ENCODE assay signal across 30 cellular contexts in the genomic region with DNA sequence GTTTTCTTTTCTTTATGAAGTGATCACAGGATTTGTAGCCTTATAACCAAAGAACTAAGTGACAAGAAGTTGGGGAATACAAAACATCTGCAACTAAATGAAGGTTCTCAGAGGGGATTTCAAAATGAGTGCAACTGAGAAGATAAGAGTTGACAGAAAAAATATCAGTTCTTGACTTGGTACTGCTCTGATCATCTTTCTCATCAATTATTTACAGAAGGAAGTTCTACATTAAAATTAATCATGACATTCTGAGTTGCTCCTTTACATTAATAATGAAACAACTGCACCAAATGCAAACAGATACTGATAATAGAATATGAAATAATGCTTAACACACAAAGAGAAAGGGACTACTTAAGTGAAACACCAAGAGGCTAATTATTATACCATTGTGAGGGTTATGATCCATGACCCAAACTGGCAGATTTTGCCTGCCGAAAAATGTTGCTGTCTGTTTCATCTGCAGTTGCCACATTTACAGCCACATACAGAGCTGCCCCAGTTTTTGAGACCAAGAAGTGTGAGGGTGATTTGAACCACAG.
DNase-seq lines count a peak whose midpoint lies in the region; ATAC-seq lines count a peak whose summit lies in the region.
"Had no signal": no experiment of that assay in that cellular context is flagged by ENCODE, and none has a peak within 500 bp of the region (broad histone marks: within the 10 kb centered on the region; RNA-seq: fewer than 3 reads in every experiment).

No MANE protein-coding gene starts in this region.

- intact Hi-C loops in activated naive CD4-positive, alpha-beta T cell treated with anti-CD3 and anti-CD28 coated beads for 36 hours (cut with micrococcal nuclease): no loop called here

- H3K4me1 Mint-ChIP-seq in activated naive CD4-positive, alpha-beta T cell treated with anti-CD3 and anti-CD28 coated beads for 36 hours (ENCODE audit: low read depth): no peaks in the 10 kb centered on the region
- H3K4me1 Mint-ChIP-seq: activated naive CD4-positive, alpha-beta T cell treated with anti-CD3 and anti-CD28 coated beads, Interleukin-2, amount 50 U/mL, for 24 hours; activated T-helper 17 cell treated with anti-CD3 and anti-CD28 coated beads, Interleukin-2, amount 50 U/mL, for 72 hours; GM23338 had no signal

- no peak overlapping the region for H3K4me2 ChIP-seq in Karpas-422 (ENCODE audit: low read depth, low read length, poor library complexity, severe bottlenecking)
- H3K4me2 ChIP-seq: GM23338 had no signal

- peak; percentile 86 for ATAC-seq in GM18861 (IDR thresholded peaks at IDR 0.05; ENCODE audit: unreplicated experiment)
- peak; percentile 45 for ATAC-seq in GM19463 (IDR thresholded peaks at IDR 0.05; ENCODE audit: unreplicated experiment)
- ATAC-seq in HG03064 (IDR thresholded peaks at IDR 0.05; ENCODE audit: low read depth, unreplicated experiment): peak; percentile 63
- ATAC-seq: activated CD4-positive, CD25-positive, alpha-beta regulatory T cell treated with anti-CD3 and anti-CD28 coated beads, Interleukin-2, amount 50 U/mL, for 24 hours; activated T-helper 17 cell treated with anti-CD3 and anti-CD28 coated beads, Interleukin-2, amount 50 U/mL, for 72 hours; GM23338; right lobe of liver; stimulated activated naive B cell treated with anti-CD40 and anti-IgM and Interleukin-4, amounts not matched to agents 10 μg/mL and 1 μg/mL and 100 μg/mL, for 72 hours had no signal

- H3K9me3 ChIP-seq in Karpas-422 (ENCODE audit: low read length): no peaks in the 10 kb centered on the region
- H3K9me3 ChIP-seq: breast epithelium, left ventricle myocardium inferior, right lobe of liver had no signal

- H3K27ac Mint-ChIP-seq in activated naive CD4-positive, alpha-beta T cell treated with anti-CD3 and anti-CD28 coated beads for 36 hours: no peak overlapping the region
- H3K27ac Mint-ChIP-seq: activated naive CD4-positive, alpha-beta T cell treated with anti-CD3 and anti-CD28 coated beads, Interleukin-2, amount 50 U/mL, for 24 hours; activated T-helper 17 cell treated with anti-CD3 and anti-CD28 coated beads, Interleukin-2, amount 50 U/mL, for 72 hours; GM23338; progenitor cell of endocrine pancreas; stimulated activated naive B cell treated with anti-CD40 and anti-IgM and Interleukin-4, amounts not matched to agents 10 μg/mL and 1 μg/mL and 100 μg/mL, for 72 hours had no signal

- DNase-seq in Karpas-422 (no peak), KBM-7 (no peak)
- no peak for DNase-seq in activated naive CD4-positive, alpha-beta T cell treated with anti-CD3 and anti-CD28 coated beads for 36 hours
- no peak for DNase-seq in stimulated activated CD8-positive, alpha-beta memory T cell treated with anti-CD3 and anti-CD28 coated beads, Interleukin-4, amount 100 ng/mL, for 48 hours
- DNase-seq in activated T-cell treated with anti-CD3 and anti-CD28 coated beads, Interleukin-2, amount 50 U/mL, for 1 hour: no peak
- DNase-seq: ACHN; activated CD4-positive, alpha-beta T cell treated with anti-CD3 and anti-CD28 coated beads, Interleukin-2, amount 50 U/mL, for 48 hours; activated CD8-positive, alpha-beta memory T cell treated with anti-CD3 and anti-CD28 coated beads, Interleukin-2, amount 50 U/mL, for 4 hours; amygdala; left ventricle myocardium inferior; NCI-H1092 treated with DMSO at 0.1 percent for 48 hours; NCI-H2029 treated with DMSO at 0.1 percent for 48 hours; NCI-H2227 treated with DMSO at 0.1 percent for 48 hours; NCI-H774; right lobe of liver; stimulated activated CD4-positive, alpha-beta T cell treated with anti-CD3 and anti-CD28 coated beads, Interleukin-12 subunit alpha, Interleukin-12 subunit beta, amount 100 ng/mL, for 4 hours; stimulated activated CD4-positive, alpha-beta T cell treated with anti-CD3 and anti-CD28 coated beads, Interleukin-4, amount 100 ng/mL, for 1 hour; stimulated activated naive B cell treated with anti-CD40 and anti-IgM and Interleukin-4, amounts not matched to agents 10 μg/mL and 1 μg/mL and 100 μg/mL, for 72 hours had no signal

- no peaks in the 10 kb centered on the region for H3K27me3 Mint-ChIP-seq in activated naive CD4-positive, alpha-beta T cell treated with anti-CD3 and anti-CD28 coated beads for 36 hours (ENCODE audit: low read depth)
- H3K27me3 Mint-ChIP-seq: activated naive CD4-positive, alpha-beta T cell treated with anti-CD3 and anti-CD28 coated beads, Interleukin-2, amount 50 U/mL, for 24 hours; activated T-helper 17 cell treated with anti-CD3 and anti-CD28 coated beads, Interleukin-2, amount 50 U/mL, for 72 hours; progenitor cell of endocrine pancreas; stimulated activated naive B cell treated with anti-CD40 and anti-IgM and Interleukin-4, amounts not matched to agents 10 μg/mL and 1 μg/mL and 100 μg/mL, for 72 hours had no signal

- H3K4me3 ChIP-seq in Karpas-422 (ENCODE audit: low read length): no peak overlapping the region
- H3K4me3 ChIP-seq: breast epithelium, GM23338, left ventricle myocardium inferior, right lobe of liver, SK-N-MC had no signal

- H4K20me1 ChIP-seq in Karpas-422 (ENCODE audit: insufficient read depth, low read depth, low read length): no peaks in the 10 kb centered on the region

- no peak overlapping the region for H3K27ac ChIP-seq in Karpas-422 (ENCODE audit: low read length)
- H3K27ac ChIP-seq: breast epithelium, epithelial cell of prostate, left ventricle myocardium inferior, right lobe of liver, RWPE1, SK-N-MC had no signal

- no peak overlapping the region for H3K9ac ChIP-seq in Karpas-422 (ENCODE audit: low read length)

- peaks cover 58% of the 10 kb centered on the region for H3K4me1 ChIP-seq in Karpas-422 (ENCODE audit: low read length)
- H3K4me1 ChIP-seq: breast epithelium, left ventricle myocardium inferior, right lobe of liver had no signal

- H3K79me2 ChIP-seq in Karpas-422 (ENCODE audit: low read length): no peaks in the 10 kb centered on the region

- H3K4me3 Mint-ChIP-seq in activated naive CD4-positive, alpha-beta T cell treated with anti-CD3 and anti-CD28 coated beads for 36 hours: no peak overlapping the region
- H3K4me3 Mint-ChIP-seq: activated naive CD4-positive, alpha-beta T cell treated with anti-CD3 and anti-CD28 coated beads, Interleukin-2, amount 50 U/mL, for 24 hours; activated T-helper 17 cell treated with anti-CD3 and anti-CD28 coated beads, Interleukin-2, amount 50 U/mL, for 72 hours; GM23338; stimulated activated naive B cell treated with anti-CD40 and anti-IgM and Interleukin-4, amounts not matched to agents 10 μg/mL and 1 μg/mL and 100 μg/mL, for 72 hours had no signal

- in situ Hi-C loops in KBM-7 (cut with MboI; ENCODE audit: low pct_unique_long_range_greater_than_20kb, low sequenced_read_pairs): no loop called here

- no peaks in the 10 kb centered on the region for H3K9me2 ChIP-seq in Karpas-422 (replicated peaks; ENCODE audit: insufficient read depth, low read length)

- H3K27me3 ChIP-seq in Karpas-422 (ENCODE audit: low read length): no peaks in the 10 kb centered on the region
- H3K27me3 ChIP-seq: breast epithelium, right lobe of liver had no signal

- H3K36me3 ChIP-seq in Karpas-422 (ENCODE audit: insufficient read depth, low read length): no peaks in the 10 kb centered on the region; the same call in 1 of the 2 replicates
- H3K36me3 ChIP-seq: breast epithelium, left ventricle myocardium inferior, right lobe of liver had no signal

- peaks cover 3% of the 10 kb centered on the region for H3K9me3 Mint-ChIP-seq in activated naive CD4-positive, alpha-beta T cell treated with anti-CD3 and anti-CD28 coated beads for 36 hours
- H3K9me3 Mint-ChIP-seq: GM23338 had no signal

- H3K36me3 Mint-ChIP-seq in activated naive CD4-positive, alpha-beta T cell treated with anti-CD3 and anti-CD28 coated beads for 36 hours (ENCODE audit: low read depth): no peaks in the 10 kb centered on the region
- H3K36me3 Mint-ChIP-seq: activated naive CD4-positive, alpha-beta T cell treated with anti-CD3 and anti-CD28 coated beads, Interleukin-2, amount 50 U/mL, for 24 hours; stimulated activated naive B cell treated with anti-CD40 and anti-IgM and Interleukin-4, amounts not matched to agents 10 μg/mL and 1 μg/mL and 100 μg/mL, for 72 hours had no signal

- H2AFZ ChIP-seq in Karpas-422 (ENCODE audit: low read length): peak overlapping the region; percentile 59; the same call in 1 of the 2 replicates
- H2AFZ ChIP-seq: GM23338 had no signal

- CTCF ChIA-PET in activated naive CD4-positive, alpha-beta T cell treated with anti-CD3 and anti-CD28 coated beads for 36 hours (lab: Charles Lee): no interaction called here
